22 cellular contexts compared by ENCODE assay signal in the genomic region with DNA sequence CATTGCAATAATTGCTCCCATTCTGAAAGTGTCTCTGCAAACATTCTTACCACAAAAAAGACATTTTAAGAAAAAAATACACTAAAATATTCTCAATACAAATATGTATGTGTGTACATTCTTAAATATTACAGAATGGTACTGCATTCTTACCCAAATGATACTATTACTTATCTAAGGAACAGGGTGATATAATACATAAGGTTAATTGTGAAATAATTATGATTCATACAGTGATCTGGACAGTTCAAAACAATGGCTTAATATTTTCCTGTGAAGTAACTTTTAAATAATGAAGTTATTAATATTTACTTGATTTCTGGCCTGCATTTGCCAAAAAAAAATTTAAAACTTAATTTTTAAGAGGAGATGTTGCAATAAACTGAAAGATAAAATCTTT.
"Had no signal": no experiment of that assay in that cellular context is flagged by ENCODE, and none has a peak within 500 bp of the region (broad histone marks: within the 10 kb centered on the region; RNA-seq: fewer than 3 reads in every experiment).

No MANE protein-coding gene starts in this region.

- DNase-seq: activated B cell treated with CpG ODN at 0.5 μM for 24 hours; activated CD4-positive, alpha-beta T cell treated with anti-CD3 and anti-CD28 coated beads for 36 hours; activated CD4-positive, alpha-beta T cell treated with anti-CD3 and anti-CD28 coated beads, Interleukin-2, amount 50 U/mL, for 4 hours; activated CD8-positive, alpha-beta memory T cell treated with anti-CD3 and anti-CD28 coated beads for 24 hours; activated naive CD4-positive, alpha-beta T cell treated with Interleukin-2 at 50 U/mL for 16 hours; activated naive CD8-positive, alpha-beta T cell treated with anti-CD3 and anti-CD28 coated beads for 36 hours; activated T-cell treated with anti-CD3 and anti-CD28 coated beads, Interleukin-2, amount 50 U/mL, for 48 hours; amygdala; effector CD4-positive, alpha-beta T cell; head of caudate nucleus; hypothalamus; pancreas; right lobe of liver; stimulated activated CD4-positive, alpha-beta T cell treated with anti-CD3 and anti-CD28 coated beads, Interleukin-1b, Interleukin-23, amount 100 ng/mL, for 48 hours; substantia nigra; T1000; tibial artery had no signal

- ATAC-seq: activated CD4-positive, alpha-beta T cell treated with anti-CD3 and anti-CD28 coated beads for 36 hours; esophagus mucosa; gastroesophageal sphincter; natural killer cell treated with Interleukin-12 subunit alpha and Interleukin-12 subunit beta and Interleukin-15 and Interleukin-18, amount 100 ng/mL, for 72 hours had no signal

- H3K4me3 ChIP-seq: cardiac muscle cell, gastroesophageal sphincter, pancreas, right lobe of liver, skin epidermis, tibial artery had no signal
